8 cellular contexts compared by ENCODE assay signal in genomic region chrX:19343085-19343461, GRCh38. TPM values are rescaled to one million over a fixed set of nuclear protein-coding genes. Genes with fewer than 3 reads are reported as not detected.
DNase-seq lines count a peak whose midpoint lies in the region; ATAC-seq and TF ChIP-seq lines count a peak whose summit lies in the region.

No MANE protein-coding gene starts in this region.

- H3K4me1 ChIP-seq in cardiac muscle cell (ENCODE audit: low read depth) (no peaks in the 10 kb centered on the region), urinary bladder (ENCODE audit: insufficient read depth) (no peaks in the 10 kb centered on the region)

- H3K27me3 Mint-ChIP-seq in memory B cell, result peaks cover 2% of the 10 kb centered on the region

- H3K4me1 Mint-ChIP-seq in memory B cell, result peaks cover 6% of the 10 kb centered on the region

- DNase-seq in cardiac muscle cell (ENCODE audit: low read depth in 1 of 2, low spot score in 1 of 2) (no peak), Right ventricle myocardium inferior (ENCODE audit: missing footprints) (no peak), astrocyte of the spinal cord (ENCODE audit: low read depth, low spot score) (no peak), memory B cell (ENCODE audit: low spot score in 2 of 2) (no peak), OCI-M1 (lab: John Stamatoyannopoulos, UW) (no peak), DMS114 treated with DMSO at 0.1 percent for 48 hours (lab: John Stamatoyannopoulos, UW; ENCODE audit: unreplicated experiment) (no peak)

- WGBS in urinary bladder, result 29% methylated on average over 10 of the region's 10 CpGs

- no peaks in the 10 kb centered on the region for H3K9me3 ChIP-seq in cardiac muscle cell (ENCODE audit: low read depth)

- peak overlapping the region; percentile 84 for H3K4me3 Mint-ChIP-seq in memory B cell

- in situ Hi-C loops in astrocyte of the spinal cord (cut with HindIII; ENCODE audit: low sequenced_read_pairs), result no loop called here

- no peaks in the 10 kb centered on the region for H3K27me3 ChIP-seq in cardiac muscle cell

- H3K27ac Mint-ChIP-seq in memory B cell, result peak overlapping the region; percentile 96

- H3K36me3 ChIP-seq in cardiac muscle cell (no peaks in the 10 kb centered on the region), urinary bladder (ENCODE audit: insufficient read depth) (no peaks in the 10 kb centered on the region)

- ATAC-seq in Right ventricle myocardium inferior (no peak), memory B cell (ENCODE audit: low read depth) (no peak), GM18511 (IDR thresholded peaks at IDR 0.05; ENCODE audit: unreplicated experiment) (no peak)

- intact Hi-C loops in Right ventricle myocardium inferior (cut with DNase I), result loop anchor here (5.0 kb wide), 1 partner anchor 361 kb away; the partner anchor contains the start of gene PHKA2

- H3K27ac ChIP-seq in cardiac muscle cell (peak overlapping the region; percentile 74), urinary bladder (ENCODE audit: low read depth) (no peak overlapping the region)

- TF ChIP-seq CTCF in cardiac muscle cell (IDR thresholded peaks at IDR 0.05; ENCODE audit: low read depth, low read length), result no peak
- no peak for TF ChIP-seq CTCF in astrocyte of the spinal cord (IDR thresholded peaks at IDR 0.05; ENCODE audit: low read depth, low read length)

- no peaks in the 10 kb centered on the region for H3K9me3 Mint-ChIP-seq in memory B cell

- peaks cover 2% of the 10 kb centered on the region for H3K36me3 Mint-ChIP-seq in memory B cell

- H3K4me3 ChIP-seq in cardiac muscle cell, result peak overlapping the region; percentile 69
- H3K4me3 ChIP-seq in astrocyte of the spinal cord (ENCODE audit: low read depth, low read length), result peak overlapping the region; percentile 27
- H3K4me3 ChIP-seq in urinary bladder (ENCODE audit: low read depth, low read length), result peak overlapping the region; percentile 26

RNA-seq across cellular contexts. Expression of gene PDHA1, which starts 0.7 kb away (rescaled TPM):
- total RNA-seq in cardiac muscle cell (243 and 257 TPM in 2 replicates), Right ventricle myocardium inferior (1,288 TPM), urinary bladder (90.3 TPM)
- polyA plus RNA-seq in cardiac muscle cell (689 and 777 TPM in 2 replicates), urinary bladder (145 TPM)
